9 cellular contexts compared by ENCODE assay signal in genomic region chr2:30233142-30233961, GRCh38. TPM values are rescaled to one million over a fixed set of nuclear protein-coding genes. Genes with fewer than 3 reads are reported as not detected.
DNase-seq lines count a peak whose midpoint lies in the region; ATAC-seq and TF ChIP-seq lines count a peak whose summit lies in the region.
"Had no signal": no experiment of that assay in that cellular context is flagged by ENCODE, and none has a peak within 500 bp of the region (broad histone marks: within the 10 kb centered on the region; RNA-seq: fewer than 3 reads in every experiment).

No MANE protein-coding gene starts in this region.

- TF ChIP-seq CTCF in WI38 (IDR thresholded peaks at IDR 0.05; ENCODE audit: low read depth, low read length) (no peak), hepatocyte (IDR thresholded peaks at IDR 0.05; ENCODE audit: poor library complexity) (peak; percentile 7), spleen (IDR thresholded peaks at IDR 0.05 in 8 of 11, conservative IDR thresholded peaks at IDR 0.05 in 3 of 11) (peak in 1 of 11 experiments; percentile 23)

- H4K20me1 ChIP-seq in hepatocyte (ENCODE audit: insufficient read depth, poor library complexity, severe bottlenecking): peaks cover 24% of the 10 kb centered on the region

- TF ChIP-seq POLR2A in spleen (IDR thresholded peaks at IDR 0.05) (peak in 1 of 3 donors; percentile 4), GM18505 (IDR thresholded peaks at IDR 0.05; ENCODE audit: borderline replicate concordance, extremely low read depth, insufficient read depth, insufficient read length) (no peak)

- in situ Hi-C loops in HAP-1 (cut with MboI; ENCODE audit: low sequenced_read_pairs): loop anchor here (10.0 kb wide), 1 partner anchor 211 kb away; the partner anchor contains the start of gene LCLAT1

- H3K36me3 ChIP-seq in HAP-1 (replicated peaks) (peaks cover 37% of the 10 kb centered on the region), hepatocyte (replicated peaks; ENCODE audit: insufficient read depth, low read depth) (peaks cover 2% of the 10 kb centered on the region), spleen (peaks cover 0 to 41% (median 30%) of the 10 kb centered on the region in 6 donors)

- ATAC-seq in GM18505 (IDR thresholded peaks at IDR 0.05; ENCODE audit: unreplicated experiment) (no peak), HG02970 (IDR thresholded peaks at IDR 0.05; ENCODE audit: low FRiP score, unreplicated experiment) (no peak)

- intact Hi-C loops in spleen (cut with DNase I; ENCODE audit: low total_unique reads): loop anchor here (10.0 kb wide), 1 partner anchor 101 kb away; no protein-coding TSS in a partner anchor

- H3K27me3 ChIP-seq in HAP-1 (ENCODE audit: low read depth) (no peaks in the 10 kb centered on the region), hepatocyte (peaks cover 9% of the 10 kb centered on the region), spleen (replicated peaks in 1 of 7) (peaks cover 0 to 29% (median 0%) of the 10 kb centered on the region in 7 donors)

- H3K9me3 ChIP-seq in HAP-1 (no peaks in the 10 kb centered on the region), hepatocyte (ENCODE audit: low read depth) (no peaks in the 10 kb centered on the region), spleen (no peaks in the 10 kb centered on the region)

- DNase-seq in HAP-1 (ENCODE audit: low spot score in 2 of 2) (peak in 1 of 2 experiments; percentile 29), hepatocyte (ENCODE audit: low spot score) (no peak), spleen (peak; percentile 32), dedifferentiated amniotic fluid mesenchymal stem cell (ENCODE audit: extremely low spot score) (no peak), midbrain (lab: John Stamatoyannopoulos, UW) (no peak)

- H3K4me3 ChIP-seq in HAP-1 (peak overlapping the region; percentile 86), WI38 (ENCODE audit: low read depth, low read length) (peak overlapping the region; percentile 88), hepatocyte (peak overlapping the region; percentile 96), spleen (peak overlapping the region; percentile 73 to 94 (median 80))

- H3K27ac ChIP-seq in hepatocyte (peak overlapping the region; percentile 92), spleen (peak overlapping the region; percentile 6 to 98 (median 96))
- H3K27ac ChIP-seq: HL-60 had no signal

- 38% methylated on average over 5 of the region's 5 CpGs for WGBS in hepatocyte (ENCODE audit: low lambda C conversion rate, missing lambda C conversion rate)
- WGBS in spleen, 5 donors: 37 to 55% (median 46%) methylated on average over 5 of the region's 5 CpGs

- H3K4me1 ChIP-seq in HAP-1: peaks cover 9% of the 10 kb centered on the region
- peaks cover 19% of the 10 kb centered on the region for H3K4me1 ChIP-seq in hepatocyte (ENCODE audit: insufficient read depth)
- H3K4me1 ChIP-seq in spleen: peaks cover 41 to 91% (median 70%) of the 10 kb centered on the region in 6 donors

- peak overlapping the region; percentile 99 for H3K4me2 ChIP-seq in hepatocyte

- peaks cover 59% of the 10 kb centered on the region for H3K79me2 ChIP-seq in hepatocyte

- H2AFZ ChIP-seq in hepatocyte: no peak overlapping the region

- no peaks in the 10 kb centered on the region for H3K9me2 ChIP-seq in hepatocyte (replicated peaks; ENCODE audit: insufficient read depth)

RNA-seq across cellular contexts. Expression of gene LBH, which starts 2.0 kb away (rescaled TPM):
- total RNA-seq in hepatocyte (75.9 and 98.3 TPM in 2 replicates), spleen (100 to 1,000 TPM in 6 of 7 donors, 10 to 100 TPM in 1; 86.2 to 178 (median 123) TPM)
- polyA plus RNA-seq in hepatocyte (54.1 and 54.2 TPM in 2 replicates), spleen (10 to 100 TPM; 48.7 to 94.2 (median 73.9) TPM)
